In genomic region chr1:89633745-89634625, GRCh38 we compare ENCODE assay signal across 1 cellular context.
TF ChIP-seq lines count a peak whose summit lies in the region.

No MANE protein-coding gene starts in this region.

TF ChIP-seq in HepG2, 621 proteins besides CTCF, POLR2A, EP300 and RAD21 (continued from another document):
- TF ChIP-seq ELK4 (CRISPR knock-in tag; IDR thresholded peaks at IDR 0.05; ENCODE audit: borderline replicate concordance), result no peak
- no peak for TF ChIP-seq RARG (CRISPR knock-in tag; IDR thresholded peaks at IDR 0.05; ENCODE audit: low read depth)
- no peak for TF ChIP-seq ZNF143 (CRISPR knock-in tag; IDR thresholded peaks at IDR 0.05)
- no peak for TF ChIP-seq ZNF382 (CRISPR knock-in tag; IDR thresholded peaks at IDR 0.05; ENCODE audit: borderline replicate concordance)
- no peak for TF ChIP-seq MYNN (CRISPR knock-in tag; IDR thresholded peaks at IDR 0.05; ENCODE audit: low read depth)
- no peak for TF ChIP-seq NRL (CRISPR knock-in tag; IDR thresholded peaks at IDR 0.05; ENCODE audit: borderline replicate concordance)
- no peak for TF ChIP-seq ZBTB44 (CRISPR knock-in tag; IDR thresholded peaks at IDR 0.05)
- TF ChIP-seq CBFB (CRISPR knock-in tag; IDR thresholded peaks at IDR 0.05), result no peak
- TF ChIP-seq GATAD1 (CRISPR knock-in tag; IDR thresholded peaks at IDR 0.05), result no peak
- TF ChIP-seq ZSCAN29 (CRISPR knock-in tag; conservative IDR thresholded peaks at IDR 0.05), result 0 out of 2 replicates have a peak, but pooled peaks have one; percentile 40
- no peak for TF ChIP-seq SATB2 (CRISPR knock-in tag; IDR thresholded peaks at IDR 0.05)
- TF ChIP-seq ZSCAN12 (CRISPR knock-in tag; IDR thresholded peaks at IDR 0.05), result no peak
- no peak for TF ChIP-seq HMGXB3 (CRISPR knock-in tag; IDR thresholded peaks at IDR 0.05; ENCODE audit: borderline replicate concordance)
- no peak for TF ChIP-seq SIX1 (CRISPR knock-in tag; IDR thresholded peaks at IDR 0.05; ENCODE audit: borderline replicate concordance)
- no peak for TF ChIP-seq ZNF503 (CRISPR knock-in tag; IDR thresholded peaks at IDR 0.05)
